Comparison of ENCODE assay signal across 26 cellular contexts in genomic region chr6:168331058-168331457, GRCh38. TPM values are rescaled to one million over a fixed set of nuclear protein-coding genes. Genes with fewer than 3 reads are reported as not detected.
"Had no signal": no experiment of that assay in that cellular context is flagged by ENCODE, and none has a peak within 500 bp of the region (broad histone marks: within the 10 kb centered on the region; RNA-seq: fewer than 3 reads in every experiment).

No MANE protein-coding gene starts in this region.

- ATAC-seq: Panc1, PC-3 had no signal

- H3K4me2 ChIP-seq: KMS-11, SK-N-SH had no signal

- H3K9me3 ChIP-seq: SK-N-SH had no signal

- H3K9ac ChIP-seq: KMS-11, SK-N-SH had no signal

- H3K27ac ChIP-seq: KMS-11, RWPE1 had no signal

- DNase-seq: Kasumi-1, MM.1S, NCI-H1105, NCI-H1417, NCI-H1436 treated with DMSO at 0.1 percent for 48 hours, NCI-H1694, NCI-H187 treated with DMSO at 0.1 percent for 48 hours, NCI-H2081, NCI-H2107, NCI-H2171, NCI-H226, NCI-H446, NCI-H510A, NCI-H524 treated with DMSO at 0.1 percent for 48 hours, NCI-H69, NCI-H774, PC-3, SHP77, SK-N-SH, SW 1271 had no signal

RNA-seq across cellular contexts. Expression of gene DACT2, which starts 11.5 kb away (rescaled TPM):
- total RNA-seq: HT1080, M059J, PC-3, SK-MEL-5 had no signal
- polyA plus RNA-seq: SK-N-SH had no signal
